30 cellular contexts compared by ENCODE assay signal in genomic region chr13:28746289-28746612, GRCh38.
"Had no signal": no experiment of that assay in that cellular context is flagged by ENCODE, and none has a peak within 500 bp of the region (broad histone marks: within the 10 kb centered on the region; RNA-seq: fewer than 3 reads in every experiment).

No MANE protein-coding gene starts in this region.

- H3K36me3 Mint-ChIP-seq: natural killer cell treated with Interleukin-12 subunit alpha and Interleukin-12 subunit beta and Interleukin-15 and Interleukin-18, amount 100 ng/mL, for 72 hours; stimulated activated memory B cell treated with anti-CD40 and anti-IgM and Interleukin-4, amounts not matched to agents 10 μg/mL and 1 μg/mL and 100 μg/mL, for 72 hours had no signal

- ATAC-seq: heart right ventricle; left colon; mucosa of descending colon; naive thymus-derived CD4-positive, alpha-beta T cell; natural killer cell treated with Interleukin-12 subunit alpha and Interleukin-12 subunit beta and Interleukin-15 and Interleukin-18, amount 100 ng/mL, for 72 hours; pancreas; right cardiac atrium; sciatic nerve; stimulated activated memory B cell treated with anti-CD40 and anti-IgM and Interleukin-4, amounts not matched to agents 10 μg/mL and 1 μg/mL and 100 μg/mL, for 72 hours; stimulated activated naive CD8-positive, alpha-beta T cell treated with anti-CD3 and anti-CD28 coated beads, Interleukin-15, amount 100 ng/mL, for 72 hours; upper lobe of right lung had no signal

- H3K4me1 ChIP-seq: pancreas, prostate gland, spleen, tibial nerve had no signal

- H3K79me2 ChIP-seq: hepatocyte had no signal

- H3K4me2 ChIP-seq: hepatocyte had no signal

- FAIRE-seq: keratinocyte, pancreas, urothelium cell line had no signal

- H3K4me3 ChIP-seq: heart right ventricle, hepatocyte, left ventricle myocardium inferior, lung, mucosa of descending colon, pancreas, prostate gland, skin epidermis, spleen, tibial nerve, upper lobe of right lung had no signal

- H3K27me3 ChIP-seq: heart right ventricle, hepatocyte, pancreas, spleen, tibial nerve, upper lobe of right lung had no signal

- H3K4me3 Mint-ChIP-seq: naive thymus-derived CD4-positive, alpha-beta T cell; natural killer cell treated with Interleukin-12 subunit alpha and Interleukin-12 subunit beta and Interleukin-15 and Interleukin-18, amount 100 ng/mL, for 72 hours; stimulated activated memory B cell treated with anti-CD40 and anti-IgM and Interleukin-4, amounts not matched to agents 10 μg/mL and 1 μg/mL and 100 μg/mL, for 72 hours; stimulated activated naive CD8-positive, alpha-beta T cell treated with anti-CD3 and anti-CD28 coated beads, Interleukin-15, amount 100 ng/mL, for 72 hours had no signal

- H3K36me3 ChIP-seq: heart right ventricle, left ventricle myocardium inferior, pancreas, prostate gland, spleen, tibial nerve, upper lobe of right lung had no signal

- H2AFZ ChIP-seq: hepatocyte had no signal

- DNase-seq: heart right ventricle; left colon; left ventricle myocardium inferior; midbrain; mucosa of descending colon; naive thymus-derived CD4-positive, alpha-beta T cell; nucleus accumbens; pancreas; posterior cingulate gyrus; retina; right cardiac atrium; spleen; stimulated activated CD4-positive, alpha-beta T cell treated with anti-CD3 and anti-CD28 coated beads, Interleukin-1b, Interleukin-23, amount 100 ng/mL, for 48 hours; stimulated activated CD4-positive, alpha-beta T cell treated with anti-CD3 and anti-CD28 coated beads, Interleukin-2, amount 100 ng/mL, for 48 hours; stimulated activated CD4-positive, alpha-beta T cell treated with anti-CD3 and anti-CD28 coated beads, Interleukin-4, amount 100 ng/mL, for 4 hours; stimulated activated CD8-positive, alpha-beta memory T cell treated with anti-CD3 and anti-CD28 coated beads, Interleukin-4, amount 100 ng/mL, for 48 hours; stimulated activated naive CD4-positive, alpha-beta T cell treated with Interleukin-2 at 50 U/mL for 16 hours; stimulated activated naive CD8-positive, alpha-beta T cell treated with anti-CD3 and anti-CD28 coated beads, Interleukin-15, amount 100 ng/mL, for 72 hours; substantia nigra; upper lobe of right lung had no signal

- H3K27ac Mint-ChIP-seq: naive thymus-derived CD4-positive, alpha-beta T cell; natural killer cell treated with Interleukin-12 subunit alpha and Interleukin-12 subunit beta and Interleukin-15 and Interleukin-18, amount 100 ng/mL, for 72 hours; stimulated activated memory B cell treated with anti-CD40 and anti-IgM and Interleukin-4, amounts not matched to agents 10 μg/mL and 1 μg/mL and 100 μg/mL, for 72 hours; stimulated activated naive CD8-positive, alpha-beta T cell treated with anti-CD3 and anti-CD28 coated beads, Interleukin-15, amount 100 ng/mL, for 72 hours had no signal

- H3K27ac ChIP-seq: hepatocyte, left ventricle myocardium inferior, pancreas, prostate gland, spleen, tibial nerve, upper lobe of right lung had no signal

- H3K9me3 ChIP-seq: heart right ventricle, left ventricle myocardium inferior, mucosa of descending colon, pancreas, prostate gland, spleen, tibial nerve, upper lobe of right lung had no signal

- H3K9me3 Mint-ChIP-seq: natural killer cell treated with Interleukin-12 subunit alpha and Interleukin-12 subunit beta and Interleukin-15 and Interleukin-18, amount 100 ng/mL, for 72 hours; stimulated activated memory B cell treated with anti-CD40 and anti-IgM and Interleukin-4, amounts not matched to agents 10 μg/mL and 1 μg/mL and 100 μg/mL, for 72 hours had no signal

- H3K27me3 Mint-ChIP-seq: stimulated activated naive CD8-positive, alpha-beta T cell treated with anti-CD3 and anti-CD28 coated beads, Interleukin-15, amount 100 ng/mL, for 72 hours had no signal
